18 cellular contexts compared by ENCODE assay signal in genomic region chr7:137757146-137757925, GRCh38.
A peak's percentile ranks its signal among the peaks of the same experiment; 100 is the strongest.
DNase-seq lines count a peak whose midpoint lies in the region; ATAC-seq and TF ChIP-seq lines count a peak whose summit lies in the region.
"Had no signal": no experiment of that assay in that cellular context is flagged by ENCODE, and none has a peak within 500 bp of the region (broad histone marks: within the 10 kb centered on the region; RNA-seq: fewer than 3 reads in every experiment).

No MANE protein-coding gene starts in this region.

- no peaks in the 10 kb centered on the region for H3K36me3 ChIP-seq in BLaER1 treated with 17β-estradiol and CSF1 and Interleukin-3, amounts not matched to agents 10 nM and 100 nM
- H3K36me3 ChIP-seq in brain microvascular endothelial cell (replicated peaks) (no peaks in the 10 kb centered on the region), upper lobe of left lung (no peaks in the 10 kb centered on the region)
- H3K36me3 ChIP-seq: gastroesophageal sphincter, lower lobe of right lung had no signal

- no peaks in the 10 kb centered on the region for H3K27me3 ChIP-seq in BLaER1 treated with 17β-estradiol and CSF1 and Interleukin-3, amounts not matched to agents 10 nM and 100 nM
- H3K27me3 ChIP-seq in brain microvascular endothelial cell (replicated peaks) (no peaks in the 10 kb centered on the region), upper lobe of left lung (no peaks in the 10 kb centered on the region)
- H3K27me3 ChIP-seq: gastroesophageal sphincter had no signal

- TF ChIP-seq POLR2A in upper lobe of left lung (IDR thresholded peaks at IDR 0.05): no peak

- H3K4me3 ChIP-seq in BLaER1 treated with 17β-estradiol and CSF1 and Interleukin-3, amounts not matched to agents 10 nM and 100 nM: peak overlapping the region in 3 of 10 experiments; percentile 13 to 18 (median 17); a peak in 3 of 20 replicates
- H3K4me3 ChIP-seq in brain microvascular endothelial cell (ENCODE audit: low read depth, low read length) (no peak overlapping the region), upper lobe of left lung (no peak overlapping the region)
- H3K4me3 ChIP-seq: gastroesophageal sphincter, lower lobe of right lung had no signal

- H3K4me2 ChIP-seq in BLaER1 treated with 17β-estradiol and CSF1 and Interleukin-3, amounts not matched to agents 10 nM and 100 nM: peak overlapping the region; percentile 81 to 96 (median 87)

- H3K27ac Mint-ChIP-seq in nephron progenitor cell: peak overlapping the region; percentile 27
- H3K27ac Mint-ChIP-seq: activated CD4-positive, alpha-beta T cell treated with anti-CD3 and anti-CD28 coated beads, Interleukin-2, amount 10 ng/mL, durations not matched to agents 7 days and 5 days; activated naive CD8-positive, alpha-beta T cell treated with anti-CD3 and anti-CD28 coated beads for 36 hours; nephron had no signal

- 76 to 80% methylated on average over 10 of the region's 10 CpGs for WGBS in upper lobe of left lung, 2 donors

- no peaks in the 10 kb centered on the region for H3K36me3 Mint-ChIP-seq in nephron progenitor cell (ENCODE audit: low read depth)
- H3K36me3 Mint-ChIP-seq: activated naive CD8-positive, alpha-beta T cell treated with anti-CD3 and anti-CD28 coated beads for 36 hours had no signal

- peaks cover 0 to 23% (median 4%) of the 10 kb centered on the region in 11 experiments; a peak in 7 of 22 replicates for H3K9me3 ChIP-seq in BLaER1 treated with 17β-estradiol and CSF1 and Interleukin-3, amounts not matched to agents 10 nM and 100 nM (replicated peaks in 1 of 11)
- no peaks in the 10 kb centered on the region for H3K9me3 ChIP-seq in upper lobe of left lung
- H3K9me3 ChIP-seq: gastroesophageal sphincter, lower lobe of right lung had no signal

- H3K4me1 ChIP-seq in BLaER1 treated with 17β-estradiol and CSF1 and Interleukin-3, amounts not matched to agents 10 nM and 100 nM: peaks cover 52 to 67% (median 59%) of the 10 kb centered on the region in 10 experiments
- H3K4me1 ChIP-seq in upper lobe of left lung: no peaks in the 10 kb centered on the region
- H3K4me1 ChIP-seq: lower lobe of right lung had no signal

- no peak for TF ChIP-seq EP300 in upper lobe of left lung (IDR thresholded peaks at IDR 0.05)

- no peaks in the 10 kb centered on the region for H4K20me1 ChIP-seq in BLaER1 treated with 17β-estradiol and CSF1 and Interleukin-3, amounts not matched to agents 10 nM and 100 nM

- DNase-seq in Kasumi-1 (lab: John Stamatoyannopoulos, UW): peak; percentile 24 to 33
- peak; percentile 57 for DNase-seq in brain microvascular endothelial cell
- DNase-seq in nephron progenitor cell: no peak
- DNase-seq in sciatic nerve (ENCODE audit: low spot score): no peak
- DNase-seq in midbrain (lab: John Stamatoyannopoulos, UW): no peak
- no peak for DNase-seq in upper lobe of left lung
- DNase-seq: activated CD4-positive, alpha-beta T cell treated with anti-CD3 and anti-CD28 coated beads, Interleukin-2, amount 10 ng/mL, durations not matched to agents 7 days and 5 days; activated naive CD8-positive, alpha-beta T cell treated with anti-CD3 and anti-CD28 coated beads for 36 hours; activated T-cell treated with anti-CD3 and anti-CD28 coated beads for 4 hours; C1 segment of cervical spinal cord; cerebellar nuclear complex; lower lobe of right lung; SIG-M5; T1000 had no signal

- intact Hi-C loops in sciatic nerve (cut with DNase I): no loop called here

- in situ Hi-C loops in brain microvascular endothelial cell (cut with HindIII; ENCODE audit: low pct_ligation_motif_present, low sequenced_read_pairs): no loop called here

- peak overlapping the region in 4 of 11 experiments; percentile 71 to 78 (median 74); a peak in 8 of 22 replicates for H3K9ac ChIP-seq in BLaER1 treated with 17β-estradiol and CSF1 and Interleukin-3, amounts not matched to agents 10 nM and 100 nM

- H3K4me3 Mint-ChIP-seq in nephron progenitor cell: peak overlapping the region; percentile 0
- H3K4me3 Mint-ChIP-seq: activated CD4-positive, alpha-beta T cell treated with anti-CD3 and anti-CD28 coated beads, Interleukin-2, amount 10 ng/mL, durations not matched to agents 7 days and 5 days; activated naive CD8-positive, alpha-beta T cell treated with anti-CD3 and anti-CD28 coated beads for 36 hours; nephron had no signal

- H3K4me1 Mint-ChIP-seq in nephron progenitor cell: peaks cover 63% of the 10 kb centered on the region
- H3K4me1 Mint-ChIP-seq: activated CD4-positive, alpha-beta T cell treated with anti-CD3 and anti-CD28 coated beads, Interleukin-2, amount 10 ng/mL, durations not matched to agents 7 days and 5 days; activated naive CD8-positive, alpha-beta T cell treated with anti-CD3 and anti-CD28 coated beads for 36 hours had no signal

- TF ChIP-seq CTCF in brain microvascular endothelial cell (IDR thresholded peaks at IDR 0.05; ENCODE audit: low read depth, low read length, missing control alignments) (no peak), nephron progenitor cell (IDR thresholded peaks at IDR 0.05) (no peak), upper lobe of left lung (IDR thresholded peaks at IDR 0.05) (no peak)

- peaks cover 12% of the 10 kb centered on the region for H3K27me3 Mint-ChIP-seq in nephron progenitor cell (ENCODE audit: low read depth, poor library complexity)

- ATAC-seq in sciatic nerve (no peak), GM19395 (IDR thresholded peaks at IDR 0.05; ENCODE audit: unreplicated experiment) (no peak), upper lobe of left lung (ENCODE audit: low FRiP score in 2 of 2) (no peak)
- ATAC-seq: gastroesophageal sphincter, lower lobe of right lung had no signal

- H3K9me3 Mint-ChIP-seq in nephron progenitor cell: peaks cover 11% of the 10 kb centered on the region
- H3K9me3 Mint-ChIP-seq: activated CD4-positive, alpha-beta T cell treated with anti-CD3 and anti-CD28 coated beads, Interleukin-2, amount 10 ng/mL, durations not matched to agents 7 days and 5 days; activated naive CD8-positive, alpha-beta T cell treated with anti-CD3 and anti-CD28 coated beads for 36 hours; nephron had no signal

- H3K27ac ChIP-seq in BLaER1 treated with 17β-estradiol and CSF1 and Interleukin-3, amounts not matched to agents 10 nM and 100 nM: peak overlapping the region in 9 of 11 experiments; percentile 39 to 95 (median 88); a peak in 18 of 22 replicates
- H3K27ac ChIP-seq in brain microvascular endothelial cell: peak overlapping the region; percentile 34
- no peak overlapping the region for H3K27ac ChIP-seq in upper lobe of left lung
- H3K27ac ChIP-seq: gastroesophageal sphincter, lower lobe of right lung had no signal

Comparison
In these comparisons a context has a peak if more than half of its experiments do, and no peak if none do; other contexts are left out.
1. H3K27ac ChIP-seq: peak in BLaER1 treated with 17β-estradiol and CSF1 and Interleukin-3, amounts not matched to agents 10 nM and 100 nM (9 of 11) and brain microvascular endothelial cell (single experiment); none in upper lobe of left lung (0 of 4).
2. DNase-seq: peak in Kasumi-1 (2 of 2) and brain microvascular endothelial cell (single experiment); none in nephron progenitor cell (single experiment), sciatic nerve (single experiment), midbrain (single experiment) and upper lobe of left lung (0 of 2).